8 cellular contexts compared by ENCODE assay signal in the genomic region with DNA sequence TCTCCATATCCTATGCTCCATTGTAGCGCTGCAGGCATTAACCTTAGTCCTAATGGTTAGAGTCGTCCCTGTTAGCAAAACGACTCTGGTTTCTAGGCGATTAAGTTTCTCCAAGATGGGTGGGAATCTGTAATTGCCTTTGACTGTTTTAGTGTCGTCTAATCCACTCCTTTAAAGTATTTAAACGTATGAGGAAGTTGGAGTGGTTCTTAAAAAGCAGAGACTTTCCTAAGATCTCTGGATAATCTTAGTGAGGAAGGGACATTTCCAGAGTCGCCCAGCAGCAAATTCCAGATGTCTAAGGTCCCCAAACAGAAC. TPM values are rescaled to one million over a fixed set of nuclear protein-coding genes. Genes with fewer than 3 reads are reported as not detected.
A peak's percentile ranks its signal among the peaks of the same experiment; 100 is the strongest.
DNase-seq lines count a peak whose midpoint lies in the region; ATAC-seq, FAIRE-seq and TF ChIP-seq lines count a peak whose summit lies in the region.

No MANE protein-coding gene starts in this region.

- TF ChIP-seq CTCF in HFF-Myc (IDR thresholded peaks at IDR 0.05; ENCODE audit: low read depth, low read length, missing control alignments) (no peak), smooth muscle cell (IDR thresholded peaks at IDR 0.05; ENCODE audit: borderline replicate concordance, insufficient read depth, poor library complexity, severe bottlenecking) (no peak)

- peaks cover 15% of the 10 kb centered on the region for H3K4me1 Mint-ChIP-seq in activated T-helper 17 cell treated with anti-CD3 and anti-CD28 coated beads, Interleukin-2, amount 50 U/mL, for 72 hours

- H3K9ac ChIP-seq in smooth muscle cell (ENCODE audit: low read depth) = peak overlapping the region; percentile 97

- H3K27ac ChIP-seq in iPS DF 6.9 (ENCODE audit: low read length) = no peak overlapping the region
- H3K27ac ChIP-seq in smooth muscle cell (ENCODE audit: low read depth) = peak overlapping the region; percentile 95

- H4K20me1 ChIP-seq in smooth muscle cell (ENCODE audit: low read depth) = no peaks in the 10 kb centered on the region

- no peak for FAIRE-seq in RCC 7860 (lab: Jason Lieb, UNC)

- ATAC-seq in activated T-helper 17 cell treated with anti-CD3 and anti-CD28 coated beads, Interleukin-2, amount 50 U/mL, for 72 hours (replicated peaks) = no peak
- ATAC-seq in GM18511 (IDR thresholded peaks at IDR 0.05; ENCODE audit: unreplicated experiment) (no peak), HG02623 (IDR thresholded peaks at IDR 0.05; ENCODE audit: unreplicated experiment) (no peak)

- intact Hi-C loops in head of caudate nucleus (cut with DNase I) = loop anchor here (10.0 kb wide), 1 partner anchor 171 kb away; a partner anchor contains a TSS

- H3K36me3 Mint-ChIP-seq in activated T-helper 17 cell treated with anti-CD3 and anti-CD28 coated beads, Interleukin-2, amount 50 U/mL, for 72 hours (ENCODE audit: low read depth) = peaks cover 86% of the 10 kb centered on the region

- no peaks in the 10 kb centered on the region for H3K27me3 Mint-ChIP-seq in activated T-helper 17 cell treated with anti-CD3 and anti-CD28 coated beads, Interleukin-2, amount 50 U/mL, for 72 hours

- peak overlapping the region; percentile 97 for H2AFZ ChIP-seq in smooth muscle cell (ENCODE audit: low read depth)

- H3K79me2 ChIP-seq in smooth muscle cell (ENCODE audit: low read depth) = peaks cover 42% of the 10 kb centered on the region

- H3K27ac Mint-ChIP-seq in activated T-helper 17 cell treated with anti-CD3 and anti-CD28 coated beads, Interleukin-2, amount 50 U/mL, for 72 hours = peak overlapping the region; percentile 100

- peak overlapping the region; percentile 100 for H3K4me3 Mint-ChIP-seq in activated T-helper 17 cell treated with anti-CD3 and anti-CD28 coated beads, Interleukin-2, amount 50 U/mL, for 72 hours

- H3K27me3 ChIP-seq in iPS DF 6.9 (ENCODE audit: control insufficient read depth, insufficient read depth, low read length) (no peaks in the 10 kb centered on the region), smooth muscle cell (ENCODE audit: low read depth) (no peaks in the 10 kb centered on the region)

- WGBS in iPS DF 6.9 (ENCODE audit: insufficient coverage, insufficient read length) = no CpG with 5 or more reads among the region's 7 CpGs
- WGBS in smooth muscle cell (ENCODE audit: low lambda C conversion rate) = 2% methylated on average over 7 of the region's 7 CpGs

- H3K4me1 ChIP-seq in iPS DF 6.9 (ENCODE audit: control insufficient read depth, insufficient read depth, low read length) = no peaks in the 10 kb centered on the region
- peaks cover 13% of the 10 kb centered on the region for H3K4me1 ChIP-seq in smooth muscle cell (ENCODE audit: low read depth)

- peak overlapping the region; percentile 92 for H3K4me2 ChIP-seq in smooth muscle cell

- no peaks in the 10 kb centered on the region; the same call in 1 of the 2 replicates for H3K36me3 ChIP-seq in iPS DF 6.9 (ENCODE audit: control insufficient read depth, insufficient read depth, low read length)
- peaks cover 15% of the 10 kb centered on the region for H3K36me3 ChIP-seq in smooth muscle cell (ENCODE audit: low read depth)

- peak overlapping the region; percentile 96 for H3K4me3 ChIP-seq in HFF-Myc (replicated peaks; ENCODE audit: low read depth, low read length)
- peak overlapping the region; percentile 95; the same call in 1 of the 2 replicates for H3K4me3 ChIP-seq in iPS DF 6.9 (ENCODE audit: low read length)
- peak overlapping the region; percentile 74 for H3K4me3 ChIP-seq in smooth muscle cell

- no peaks in the 10 kb centered on the region for H3F3A ChIP-seq in smooth muscle cell (ENCODE audit: low read depth)

- H3K9me3 ChIP-seq in iPS DF 6.9 (ENCODE audit: control insufficient read depth, insufficient read depth, low read length) (no peaks in the 10 kb centered on the region), smooth muscle cell (replicated peaks; ENCODE audit: low read depth) (no peaks in the 10 kb centered on the region)

- DNase-seq in HFF-Myc (ENCODE audit: extremely low read depth, low read depth) (no peak), iPS DF 6.9 (ENCODE audit: low read depth, low spot score) (no peak), smooth muscle cell (lab: John Stamatoyannopoulos, UW; ENCODE audit: unreplicated experiment) (no peak), head of caudate nucleus (no peak), RCC 7860 (ENCODE audit: low spot score) (no peak)

- no peaks in the 10 kb centered on the region for H3K9me3 Mint-ChIP-seq in activated T-helper 17 cell treated with anti-CD3 and anti-CD28 coated beads, Interleukin-2, amount 50 U/mL, for 72 hours

RNA-seq across cellular contexts. Expression of a gene that starts 0.3 kb away (rescaled TPM):
- total RNA-seq in activated T-helper 17 cell treated with anti-CD3 and anti-CD28 coated beads, Interleukin-2, amount 50 U/mL, for 72 hours = 10 to 100 TPM; 53.1 to 70.8 TPM
- 24.2 and 39.6 TPM in 2 replicates for total RNA-seq in smooth muscle cell
- polyA plus RNA-seq in smooth muscle cell = 121 and 128 TPM in 2 replicates

RNA-seq across cellular contexts. Expression of a gene that starts 0.5 kb away (rescaled TPM):
- 10 to 100 TPM; 11.4 to 15.1 TPM for total RNA-seq in activated T-helper 17 cell treated with anti-CD3 and anti-CD28 coated beads, Interleukin-2, amount 50 U/mL, for 72 hours
- total RNA-seq in smooth muscle cell = 5.7 and 10.2 TPM in 2 replicates
- polyA plus RNA-seq in smooth muscle cell = 6.1 and 6.7 TPM in 2 replicates

RNA-seq across cellular contexts. Expression of a gene that starts 28.8 kb away (rescaled TPM):
- total RNA-seq in activated T-helper 17 cell treated with anti-CD3 and anti-CD28 coated beads, Interleukin-2, amount 50 U/mL, for 72 hours = 10 to 100 TPM; 12.4 to 16.1 TPM
- 10.1 and 12.4 TPM in 2 replicates for total RNA-seq in smooth muscle cell
- polyA plus RNA-seq in smooth muscle cell = 1.5 and 2.5 TPM in 2 replicates
